Comparison of ENCODE assay signal across 1 cellular context in genomic region chr10:70589762-70590662, GRCh38.
TF ChIP-seq lines count a peak whose summit lies in the region.

No MANE protein-coding gene starts in this region.

TF ChIP-seq in HepG2, 621 proteins besides CTCF, POLR2A, EP300 and RAD21 (continued from another document):
- TF ChIP-seq ZBTB4 (CRISPR knock-in tag; IDR thresholded peaks at IDR 0.05; ENCODE audit: borderline replicate concordance): no peak
